Comparison of ENCODE assay signal across 8 cellular contexts in genomic region chr2:10278029-10278762, GRCh38. TPM values are rescaled to one million over a fixed set of nuclear protein-coding genes. Genes with fewer than 3 reads are reported as not detected.
DNase-seq lines count a peak whose midpoint lies in the region; TF ChIP-seq lines count a peak whose summit lies in the region.

No MANE protein-coding gene starts in this region.

- TF ChIP-seq CTCF in lower leg skin (IDR thresholded peaks at IDR 0.05), result no peak
- no peak for TF ChIP-seq CTCF in tibial artery (IDR thresholded peaks at IDR 0.05)

- no peak overlapping the region for H3K4me3 ChIP-seq in lower leg skin (ENCODE audit: low read depth, poor library complexity, severe bottlenecking)
- H3K4me3 ChIP-seq in tibial artery, result peak overlapping the region in 1 of 2 donors; percentile 2

- 53 to 56% methylated on average over 19 of the region's 19 CpGs for WGBS in lower leg skin, 2 donors

- no peak for TF ChIP-seq POLR2A in lower leg skin (IDR thresholded peaks at IDR 0.05)

- no peaks in the 10 kb centered on the region for H3K36me3 ChIP-seq in tibial artery

- H3K27ac ChIP-seq in tibial artery, result peak overlapping the region; percentile 28 to 78

- peaks cover 0 to 28% (median 6%) of the 10 kb centered on the region in 4 donors for H3K4me1 ChIP-seq in tibial artery

- intact Hi-C loops in lower leg skin (cut with DNase I; ENCODE audit: low total_unique reads), result no loop called here
- intact Hi-C loops in tibial artery (cut with DNase I; ENCODE audit: low total_unique reads), result loop anchor here (5.0 kb wide), 1 partner anchor 34 kb away; no protein-coding TSS in a partner anchor

- no peaks in the 10 kb centered on the region for H3K9me3 ChIP-seq in tibial artery

- DNase-seq in activated naive CD4-positive, alpha-beta T cell treated with Interleukin-2 at 50 U/mL for 16 hours, result peak; percentile 30
- DNase-seq in activated naive CD4-positive, alpha-beta T cell treated with anti-CD3 and anti-CD28 coated beads, Interleukin-2, amount 50 U/mL, for 16 hours, result no peak
- DNase-seq in amniotic epithelial cell (ENCODE audit: low read depth) (peak; percentile 26), lower leg skin (ENCODE audit: low spot score in 2 of 2) (peak; percentile 76 to 94), tibial artery (peak; percentile 80 to 87), iPS-NIHi7 (ENCODE audit: extremely low spot score) (no peak), NCI-H69 (lab: John Stamatoyannopoulos, UW) (no peak)
- DNase-seq in effector CD4-positive, alpha-beta T cell, result no peak

- no peaks in the 10 kb centered on the region for H3K27me3 ChIP-seq in tibial artery

RNA-seq across cellular contexts. Expression of gene HPCAL1, which starts 24.5 kb away (rescaled TPM):
- total RNA-seq in lower leg skin, result 10 to 100 TPM; 26.4 to 45.7 (median 36.9) TPM

Comparison
In these comparisons a context has a peak if more than half of its experiments do, and no peak if none do; other contexts are left out.
1. DNase-seq: peak in activated naive CD4-positive, alpha-beta T cell treated with Interleukin-2 at 50 U/mL for 16 hours (single experiment), amniotic epithelial cell (single experiment), lower leg skin (2 of 2) and tibial artery (2 of 2); none in activated naive CD4-positive, alpha-beta T cell treated with anti-CD3 and anti-CD28 coated beads, Interleukin-2, amount 50 U/mL, for 16 hours (single experiment), iPS-NIHi7 (single experiment), NCI-H69 (single experiment) and effector CD4-positive, alpha-beta T cell (single experiment).